ENCODE assay signal across 9 cellular contexts in the genomic region with DNA sequence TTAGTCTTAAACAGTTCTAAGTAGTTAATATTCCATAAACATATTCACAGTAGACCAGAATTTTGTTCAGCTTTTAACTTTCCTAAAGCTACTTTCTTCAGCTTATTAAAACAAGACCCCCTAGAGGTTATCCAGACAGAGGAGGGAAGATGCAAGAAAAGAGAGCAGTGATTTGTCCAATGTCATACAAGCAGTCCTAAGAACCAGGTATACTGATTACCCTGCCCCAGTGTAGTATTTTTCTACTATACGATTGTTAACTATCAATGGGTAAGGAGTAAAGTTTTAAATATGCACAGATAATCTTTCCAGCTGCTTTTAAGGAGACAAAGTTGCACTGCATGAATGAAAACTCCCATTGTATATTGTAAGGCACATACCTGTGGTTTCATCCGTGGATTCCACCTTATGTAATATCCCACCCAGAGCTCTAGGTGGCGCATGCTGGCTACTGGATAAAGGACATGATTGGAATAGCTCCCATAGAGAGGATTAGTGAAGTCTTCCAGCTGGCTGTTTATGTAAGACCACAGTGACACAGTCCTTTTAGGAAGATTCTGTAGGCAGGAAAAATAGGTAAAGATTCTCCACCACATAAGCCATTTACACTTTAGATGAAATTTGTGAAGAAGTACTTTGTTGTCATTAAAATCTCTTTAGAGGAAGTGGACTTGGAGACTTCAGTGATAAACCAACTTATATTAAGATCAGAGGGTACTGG. TPM values are rescaled to one million over a fixed set of nuclear protein-coding genes. Genes with fewer than 3 reads are reported as not detected.
DNase-seq lines count a peak whose midpoint lies in the region; ATAC-seq lines count a peak whose summit lies in the region.
"Had no signal": no experiment of that assay in that cellular context is flagged by ENCODE, and none has a peak within 500 bp of the region (broad histone marks: within the 10 kb centered on the region; RNA-seq: fewer than 3 reads in every experiment).

No MANE protein-coding gene starts in this region.

- CTCF ChIA-PET in activated CD4-positive, alpha-beta memory T cell treated with anti-CD3 and anti-CD28 coated beads, Interleukin-2, amount 10 ng/mL, durations not matched to agents 7 days and 5 days (lab: Charles Lee): interaction anchor here (0.6 to 3.4 kb wide), 21 partner anchors 8 to 636 kb away, joined by 3 to 44 read pairs (median 5); a partner anchor contains a TSS

- ATAC-seq in GM19452 (IDR thresholded peaks at IDR 0.05; ENCODE audit: unreplicated experiment) (peak; percentile 96), HG03521 (IDR thresholded peaks at IDR 0.05; ENCODE audit: unreplicated experiment) (peak; percentile 56)
- ATAC-seq in effector memory CD8-positive, alpha-beta T cell (replicated peaks): peak; percentile 90

- POLR2A ChIA-PET in activated CD4-positive, alpha-beta memory T cell treated with anti-CD3 and anti-CD28 coated beads, Interleukin-2, amount 10 ng/mL, durations not matched to agents 7 days and 5 days (lab: Charles Lee): interaction anchor here (0.6 to 1.9 kb wide), 3 partner anchors 46 to 554 kb away, joined by 3 to 10 read pairs (median 9); a partner anchor contains a TSS

- H3K36me3 Mint-ChIP-seq in activated CD4-positive, alpha-beta memory T cell treated with anti-CD3 and anti-CD28 coated beads, Interleukin-2, amount 10 ng/mL, durations not matched to agents 7 days and 5 days (ENCODE audit: low read depth): peaks cover 47% of the 10 kb centered on the region
- H3K36me3 Mint-ChIP-seq in effector memory CD8-positive, alpha-beta T cell (ENCODE audit: insufficient read depth): peaks cover 31% of the 10 kb centered on the region

- H3K4me1 Mint-ChIP-seq in activated CD4-positive, alpha-beta memory T cell treated with anti-CD3 and anti-CD28 coated beads, Interleukin-2, amount 10 ng/mL, durations not matched to agents 7 days and 5 days: no peaks in the 10 kb centered on the region
- H3K4me1 Mint-ChIP-seq in effector memory CD8-positive, alpha-beta T cell (ENCODE audit: low read depth in 2 of 2): no peaks in the 10 kb centered on the region

- no peaks in the 10 kb centered on the region for H3K9me3 Mint-ChIP-seq in activated CD4-positive, alpha-beta memory T cell treated with anti-CD3 and anti-CD28 coated beads, Interleukin-2, amount 10 ng/mL, durations not matched to agents 7 days and 5 days
- no peaks in the 10 kb centered on the region for H3K9me3 Mint-ChIP-seq in effector memory CD8-positive, alpha-beta T cell
- H3K9me3 Mint-ChIP-seq: activated naive CD4-positive, alpha-beta T cell treated with anti-CD3 and anti-CD28 coated beads, Interleukin-2, amount 50 U/mL, for 24 hours had no signal

- no peaks in the 10 kb centered on the region for H3K27me3 Mint-ChIP-seq in activated CD4-positive, alpha-beta memory T cell treated with anti-CD3 and anti-CD28 coated beads, Interleukin-2, amount 10 ng/mL, durations not matched to agents 7 days and 5 days
- H3K27me3 Mint-ChIP-seq in effector memory CD8-positive, alpha-beta T cell: no peaks in the 10 kb centered on the region
- H3K27me3 Mint-ChIP-seq: activated naive CD4-positive, alpha-beta T cell treated with anti-CD3 and anti-CD28 coated beads, Interleukin-2, amount 50 U/mL, for 24 hours had no signal

- no peak overlapping the region for H3K27ac Mint-ChIP-seq in activated CD4-positive, alpha-beta memory T cell treated with anti-CD3 and anti-CD28 coated beads, Interleukin-2, amount 10 ng/mL, durations not matched to agents 7 days and 5 days
- H3K27ac Mint-ChIP-seq in effector memory CD8-positive, alpha-beta T cell: peak overlapping the region in 1 of 2 donors; percentile 60

- peak; percentile 54 for DNase-seq in COLO668 (lab: John Stamatoyannopoulos, UW; ENCODE audit: unreplicated experiment)
- peak; percentile 89 for DNase-seq in NCI-H69 (lab: John Stamatoyannopoulos, UW)
- peak; percentile 57 for DNase-seq in activated CD4-positive, alpha-beta memory T cell treated with anti-CD3 and anti-CD28 coated beads, Interleukin-2, amount 10 ng/mL, durations not matched to agents 7 days and 5 days
- DNase-seq in effector memory CD8-positive, alpha-beta T cell: peak; percentile 44 to 51 (median 45)
- DNase-seq in midbrain (lab: John Stamatoyannopoulos, UW): peak; percentile 78
- DNase-seq in stimulated activated CD8-positive, alpha-beta memory T cell treated with anti-CD3 and anti-CD28 coated beads, Interleukin-4, amount 100 ng/mL, for 48 hours: peak; percentile 45

- H3K4me3 Mint-ChIP-seq in activated CD4-positive, alpha-beta memory T cell treated with anti-CD3 and anti-CD28 coated beads, Interleukin-2, amount 10 ng/mL, durations not matched to agents 7 days and 5 days: no peak overlapping the region
- no peak overlapping the region for H3K4me3 Mint-ChIP-seq in effector memory CD8-positive, alpha-beta T cell
- H3K4me3 Mint-ChIP-seq: activated naive CD4-positive, alpha-beta T cell treated with anti-CD3 and anti-CD28 coated beads, Interleukin-2, amount 50 U/mL, for 24 hours had no signal

RNA-seq across cellular contexts. Expression of a gene that starts 45.6 kb away (rescaled TPM):
- 100 to 1,000 TPM; 102 to 105 TPM for total RNA-seq in activated CD4-positive, alpha-beta memory T cell treated with anti-CD3 and anti-CD28 coated beads, Interleukin-2, amount 10 ng/mL, durations not matched to agents 7 days and 5 days

RNA-seq across cellular contexts. Expression of a gene that starts 46.3 kb away (rescaled TPM):
- 10 to 100 TPM; 48.1 to 51.5 TPM for total RNA-seq in activated CD4-positive, alpha-beta memory T cell treated with anti-CD3 and anti-CD28 coated beads, Interleukin-2, amount 10 ng/mL, durations not matched to agents 7 days and 5 days

Comparison
In these comparisons a context has a peak if more than half of its experiments do, and no peak if none do; other contexts are left out.
1. Peak in every context shown above with its lines: DNase-seq and ATAC-seq.